8 cellular contexts compared by ENCODE assay signal in genomic region chr19:12938054-12938535, GRCh38. TPM values are rescaled to one million over a fixed set of nuclear protein-coding genes. Genes with fewer than 3 reads are reported as not detected.
A peak's percentile ranks its signal among the peaks of the same experiment; 100 is the strongest.
DNase-seq lines count a peak whose midpoint lies in the region; ATAC-seq, FAIRE-seq and TF ChIP-seq lines count a peak whose summit lies in the region.

No MANE protein-coding gene starts in this region.

- H3K9me3 ChIP-seq in astrocyte (ENCODE audit: insufficient read depth, low read depth, low read length) (no peaks in the 10 kb centered on the region), right atrium auricular region (no peaks in the 10 kb centered on the region)

- DNase-seq in NCI-H1930 (lab: John Stamatoyannopoulos, UW) (peak; percentile 94 to 96), T-helper 22 cell (ENCODE audit: low read depth) (peak; percentile 99), astrocyte (ENCODE audit: low read depth) (peak; percentile 97), right atrium auricular region (ENCODE audit: low spot score) (peak; percentile 100), progenitor cell of endocrine pancreas (ENCODE audit: low spot score, unreplicated experiment) (peak; percentile 98), ureter (ENCODE audit: low spot score) (peak; percentile 100)

- peak overlapping the region; percentile 67 for H3K27ac ChIP-seq in astrocyte (ENCODE audit: low read depth, low read length)
- peak overlapping the region; percentile 54 to 96 for H3K27ac ChIP-seq in right atrium auricular region

- H3K4me3 ChIP-seq in astrocyte (ENCODE audit: insufficient read depth, low read depth, low read length) (peak overlapping the region; percentile 61), right atrium auricular region (peak overlapping the region; percentile 99)

- FAIRE-seq in astrocyte (lab: Jason Lieb, UNC) = peak; percentile 60

- peak overlapping the region; percentile 97 for H3K9ac ChIP-seq in astrocyte (ENCODE audit: low read length)

- peaks cover 22% of the 10 kb centered on the region for H3K36me3 Mint-ChIP-seq in astrocyte (ENCODE audit: low read depth, unreplicated experiment)
- peaks cover 23% of the 10 kb centered on the region for H3K36me3 Mint-ChIP-seq in progenitor cell of endocrine pancreas (ENCODE audit: insufficient read depth)

- no peaks in the 10 kb centered on the region for H3K9me3 Mint-ChIP-seq in astrocyte (ENCODE audit: unreplicated experiment)
- H3K9me3 Mint-ChIP-seq in progenitor cell of endocrine pancreas (ENCODE audit: low read depth) = no peaks in the 10 kb centered on the region

- H3K4me1 ChIP-seq in astrocyte (ENCODE audit: insufficient read depth, low read length) = peaks cover 25% of the 10 kb centered on the region
- peaks cover 3 to 35% of the 10 kb centered on the region in 2 donors for H3K4me1 ChIP-seq in right atrium auricular region

- TF ChIP-seq CTCF in astrocyte (IDR thresholded peaks at IDR 0.05; ENCODE audit: insufficient read depth, low read depth, low read length) (no peak), right atrium auricular region (IDR thresholded peaks at IDR 0.05) (no peak), progenitor cell of endocrine pancreas (IDR thresholded peaks at IDR 0.05; ENCODE audit: unreplicated experiment) (no peak)

- H3K4me2 ChIP-seq in astrocyte (ENCODE audit: low read length) = peak overlapping the region; percentile 97

- H3K27me3 Mint-ChIP-seq in astrocyte (ENCODE audit: low read depth, unreplicated experiment) (no peaks in the 10 kb centered on the region), progenitor cell of endocrine pancreas (no peaks in the 10 kb centered on the region)

- peak; percentile 64 for ATAC-seq in GM18499 (IDR thresholded peaks at IDR 0.05; ENCODE audit: insufficient read depth, unreplicated experiment)
- peak; percentile 80 for ATAC-seq in HG02981 (IDR thresholded peaks at IDR 0.05; ENCODE audit: unreplicated experiment)

- peaks cover 49% of the 10 kb centered on the region for H3K79me2 ChIP-seq in astrocyte (ENCODE audit: insufficient read depth, low read length)

- H3K27ac Mint-ChIP-seq in astrocyte (ENCODE audit: unreplicated experiment) (peak overlapping the region; percentile 96), progenitor cell of endocrine pancreas (peak overlapping the region; percentile 97)

- H3K27me3 ChIP-seq in astrocyte (ENCODE audit: insufficient read depth, low read length) (no peaks in the 10 kb centered on the region), right atrium auricular region (no peaks in the 10 kb centered on the region)

- H3K4me3 Mint-ChIP-seq in astrocyte (ENCODE audit: unreplicated experiment) = peak overlapping the region; percentile 100
- peak overlapping the region; percentile 97 for H3K4me3 Mint-ChIP-seq in progenitor cell of endocrine pancreas (ENCODE audit: low read depth)

- peak overlapping the region; percentile 70 for H2AFZ ChIP-seq in astrocyte (ENCODE audit: low read depth, low read length)

- H4K20me1 ChIP-seq in astrocyte (ENCODE audit: insufficient read depth, low read length) = peaks cover 45% of the 10 kb centered on the region

- peaks cover 22% of the 10 kb centered on the region for H3K4me1 Mint-ChIP-seq in astrocyte (ENCODE audit: low read depth, unreplicated experiment)
- peaks cover 23% of the 10 kb centered on the region for H3K4me1 Mint-ChIP-seq in progenitor cell of endocrine pancreas (ENCODE audit: low read depth)

- H3K36me3 ChIP-seq in astrocyte (ENCODE audit: insufficient read depth, low read length) (peaks cover 25% of the 10 kb centered on the region), right atrium auricular region (peaks cover 34% of the 10 kb centered on the region)

RNA-seq across cellular contexts. Expression of gene CALR, which starts 0.3 kb away (rescaled TPM):
- 2,193 and 2,309 TPM in 2 replicates for total RNA-seq in astrocyte
- 100 to 1,000 TPM; 285 to 289 TPM for total RNA-seq in right atrium auricular region
- 707 and 730 TPM in 2 replicates for total RNA-seq in progenitor cell of endocrine pancreas
- total RNA-seq in ureter = 643 TPM

RNA-seq across cellular contexts. Expression of gene FARSA, which starts 4.6 kb away (rescaled TPM):
- total RNA-seq in astrocyte = 76.7 and 80.4 TPM in 2 replicates
- 10 to 100 TPM; 36.4 TPM for total RNA-seq in right atrium auricular region
- 61.2 and 63.3 TPM in 2 replicates for total RNA-seq in progenitor cell of endocrine pancreas
- total RNA-seq in ureter = 60.9 TPM

RNA-seq across cellular contexts. Expression of gene RAD23A, which starts 7.6 kb away (rescaled TPM):
- total RNA-seq in astrocyte = 40.6 and 48.5 TPM in 2 replicates
- 100 to 1,000 TPM; 178 to 185 TPM for total RNA-seq in right atrium auricular region
- total RNA-seq in progenitor cell of endocrine pancreas = 70.4 and 78.8 TPM in 2 replicates
- 96.5 TPM for total RNA-seq in ureter

RNA-seq across cellular contexts. Expression of gene GADD45GIP1, which starts 18.9 kb away (rescaled TPM):
- 34.0 and 35.5 TPM in 2 replicates for total RNA-seq in astrocyte
- 10 to 100 TPM; 48.5 to 58.7 TPM for total RNA-seq in right atrium auricular region
- total RNA-seq in progenitor cell of endocrine pancreas = 16.8 and 20.8 TPM in 2 replicates
- 12.4 TPM for total RNA-seq in ureter

RNA-seq across cellular contexts. Expression of gene SYCE2, which starts 19.0 kb away (rescaled TPM):
- total RNA-seq in astrocyte (0.50 TPM in 1 of 2 replicates, not detected in the other), right atrium auricular region (not detected), progenitor cell of endocrine pancreas (1.2 and 1.8 TPM in 2 replicates), ureter (0.52 TPM)

Comparison
In these comparisons a context has a peak if more than half of its experiments do, and no peak if none do; other contexts are left out.
1. Peak in every context shown above with its lines: DNase-seq, ATAC-seq, H3K4me3 ChIP-seq and H3K27ac ChIP-seq.